ENCODE assay signal across 28 cellular contexts in the genomic region with DNA sequence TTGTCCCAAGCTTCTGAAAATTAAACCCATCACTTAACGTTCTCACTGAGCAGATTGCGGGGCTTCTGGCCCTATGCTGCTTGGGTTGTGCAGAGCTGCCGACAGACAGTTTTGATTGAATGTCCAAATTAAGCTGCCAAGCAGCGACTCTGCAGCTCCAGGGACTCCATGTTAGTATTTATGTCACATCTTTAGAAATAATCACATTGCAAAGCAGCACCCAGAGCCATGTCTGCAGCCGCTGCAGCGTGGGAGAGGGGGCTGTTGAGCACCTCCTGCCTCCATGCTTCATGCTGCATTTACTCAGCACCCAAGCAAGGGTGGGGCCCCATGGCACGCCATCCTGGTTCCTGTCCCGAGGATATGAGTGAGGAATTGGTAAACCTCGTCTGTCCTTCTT.
"Had no signal": no experiment of that assay in that cellular context is flagged by ENCODE, and none has a peak within 500 bp of the region (broad histone marks: within the 10 kb centered on the region; RNA-seq: fewer than 3 reads in every experiment).

No MANE protein-coding gene starts in this region.

- H3K27ac Mint-ChIP-seq: activated naive CD4-positive, alpha-beta T cell treated with anti-CD3 and anti-CD28 coated beads for 36 hours; activated T-helper 1 cell treated with anti-CD3 and anti-CD28 coated beads, Interleukin-12 subunit alpha, Interleukin-12 subunit beta, Interleukin-2, Interleukin-4 antibody, amounts not matched to agents 30 ng/mL and 10 ng/mL and 1 ng/mL, durations not matched to agents 14 hours and 24 hours and 36 hours had no signal

- H3K27ac ChIP-seq: adrenal gland, body of pancreas, cardiac muscle cell, epithelial cell of prostate, left ventricle myocardium inferior, testis, transverse colon, uterus, VCaP had no signal

- H3K4me3 Mint-ChIP-seq: activated naive CD4-positive, alpha-beta T cell treated with anti-CD3 and anti-CD28 coated beads for 36 hours; activated naive CD8-positive, alpha-beta T cell treated with anti-CD3 and anti-CD28 coated beads for 36 hours; activated T-helper 1 cell treated with anti-CD3 and anti-CD28 coated beads, Interleukin-12 subunit alpha, Interleukin-12 subunit beta, Interleukin-2, Interleukin-4 antibody, amounts not matched to agents 30 ng/mL and 10 ng/mL and 1 ng/mL, durations not matched to agents 14 hours and 24 hours and 36 hours; naive thymus-derived CD4-positive, alpha-beta T cell; neural crest cell had no signal

- ATAC-seq: body of pancreas; naive thymus-derived CD4-positive, alpha-beta T cell; right cardiac atrium had no signal

- H3K4me1 Mint-ChIP-seq: neural crest cell had no signal

- H3K36me3 ChIP-seq: adrenal gland, cardiac muscle cell, left ventricle myocardium inferior, transverse colon, uterus had no signal

- DNase-seq: activated CD4-positive, alpha-beta T cell treated with anti-CD3 and anti-CD28 coated beads for 4 hours; activated CD4-positive, alpha-beta T cell treated with anti-CD3 and anti-CD28 coated beads, Interleukin-2, amount 50 U/mL, for 4 hours; activated effector memory CD4-positive, alpha-beta T cell treated with anti-CD3 and anti-CD28 coated beads, Interleukin-2, amount 50 U/mL, for 16 hours; activated naive CD4-positive, alpha-beta T cell treated with anti-CD3 and anti-CD28 coated beads for 36 hours; activated naive CD8-positive, alpha-beta T cell treated with anti-CD3 and anti-CD28 coated beads for 36 hours; adrenal gland; aorta; body of pancreas; left ventricle myocardium inferior; naive thymus-derived CD4-positive, alpha-beta T cell; occipital lobe; right cardiac atrium; stimulated activated CD4-positive, alpha-beta T cell treated with anti-CD3 and anti-CD28 coated beads, Interleukin-15, amount 100 ng/mL, for 24 hours; stimulated activated CD4-positive, alpha-beta T cell treated with anti-CD3 and anti-CD28 coated beads, Interleukin-2, amount 100 ng/mL, for 24 hours; stimulated activated naive CD4-positive, alpha-beta T cell; T-helper 9 cell; testis; transverse colon; uterus had no signal

- H3K4me1 ChIP-seq: adrenal gland, body of pancreas, left ventricle myocardium inferior, testis, transverse colon, uterus had no signal

- H3K27me3 ChIP-seq: adrenal gland, body of pancreas, cardiac muscle cell, testis, transverse colon, uterus had no signal

- H3K4me3 ChIP-seq: adrenal gland, body of pancreas, cardiac muscle cell, left ventricle myocardium inferior, testis, transverse colon, uterus had no signal

- H3K9me3 ChIP-seq: adrenal gland, body of pancreas, left ventricle myocardium inferior, testis, transverse colon, uterus had no signal

- H3K27me3 Mint-ChIP-seq: activated naive CD8-positive, alpha-beta T cell treated with anti-CD3 and anti-CD28 coated beads for 36 hours; naive thymus-derived CD4-positive, alpha-beta T cell had no signal

- FAIRE-seq: endometrium, frontal cortex, islet of Langerhans, TTC549 had no signal

- H3K9me3 Mint-ChIP-seq: activated naive CD4-positive, alpha-beta T cell treated with anti-CD3 and anti-CD28 coated beads for 36 hours; activated naive CD8-positive, alpha-beta T cell treated with anti-CD3 and anti-CD28 coated beads for 36 hours; activated T-helper 1 cell treated with anti-CD3 and anti-CD28 coated beads, Interleukin-12 subunit alpha, Interleukin-12 subunit beta, Interleukin-2, Interleukin-4 antibody, amounts not matched to agents 30 ng/mL and 10 ng/mL and 1 ng/mL, durations not matched to agents 14 hours and 24 hours and 36 hours; neural crest cell had no signal
